11 cellular contexts compared by ENCODE assay signal in genomic region chr2:106885326-106885725, GRCh38. TPM values are rescaled to one million over a fixed set of nuclear protein-coding genes. Genes with fewer than 3 reads are reported as not detected.
DNase-seq lines count a peak whose midpoint lies in the region; ATAC-seq and TF ChIP-seq lines count a peak whose summit lies in the region.
"Had no signal": no experiment of that assay in that cellular context is flagged by ENCODE, and none has a peak within 500 bp of the region (broad histone marks: within the 10 kb centered on the region; RNA-seq: fewer than 3 reads in every experiment).

No MANE protein-coding gene starts in this region.

- H3K4me3 ChIP-seq in brain microvascular endothelial cell (ENCODE audit: low read depth, low read length), result peak overlapping the region; percentile 88
- H3K4me3 ChIP-seq in stomach, result peak overlapping the region in 3 of 4 donors; percentile 53 to 71 (median 69)

- no peak for TF ChIP-seq CTCF in brain microvascular endothelial cell (IDR thresholded peaks at IDR 0.05; ENCODE audit: low read depth, low read length, missing control alignments)
- no peak for TF ChIP-seq CTCF in stomach (IDR thresholded peaks at IDR 0.05)
- no peak for TF ChIP-seq CTCF in omental fat pad (IDR thresholded peaks at IDR 0.05)

- DNase-seq in NCI-H2171 treated with DMSO at 0.1 percent for 48 hours (lab: John Stamatoyannopoulos, UW) (peak; percentile 22), NCI-H2171 (lab: John Stamatoyannopoulos, UW) (no peak), brain microvascular endothelial cell (peak; percentile 59), iris pigment epithelial cell (ENCODE audit: low read depth) (peak; percentile 21), stomach (no peak), COR-L47 (lab: John Stamatoyannopoulos, UW) (no peak), omental fat pad (ENCODE audit: low spot score) (no peak), NOMO-1 treated with dmso at 0.1 percent for 144 hours (lab: John Stamatoyannopoulos, UW; ENCODE audit: unreplicated experiment) (no peak)
- DNase-seq: activated CD4-positive, alpha-beta T cell treated with anti-CD3 and anti-CD28 coated beads, Interleukin-2, amount 10 ng/mL, durations not matched to agents 24 days and 14 days; NCI-H1048 had no signal

- TF ChIP-seq POLR2A in stomach (IDR thresholded peaks at IDR 0.05), result no peak

- H3K4me1 ChIP-seq in stomach, result peaks cover 0 to 30% (median 24%) of the 10 kb centered on the region in 4 donors

- no peaks in the 10 kb centered on the region for H3K36me3 ChIP-seq in brain microvascular endothelial cell (replicated peaks)
- H3K36me3 ChIP-seq in stomach, result no peaks in the 10 kb centered on the region

- no peak for ATAC-seq in omental fat pad (ENCODE audit: low FRiP score)

- TF ChIP-seq EP300 in stomach (IDR thresholded peaks at IDR 0.05), result no peak

- no peaks in the 10 kb centered on the region for H3K9me3 ChIP-seq in stomach

- in situ Hi-C loops in brain microvascular endothelial cell (cut with HindIII; ENCODE audit: low pct_ligation_motif_present, low sequenced_read_pairs), result no loop called here

- WGBS in stomach, 5 donors, result 0 to 3% (median 1%) methylated on average over 10 of the region's 10 CpGs

- H3K27ac ChIP-seq in brain microvascular endothelial cell (peak overlapping the region; percentile 60), stomach (no peak overlapping the region)

- intact Hi-C loops in stomach (cut with DNase I; ENCODE audit: low total_unique reads), result no loop called here

- H3K27me3 ChIP-seq in brain microvascular endothelial cell (replicated peaks), result no peaks in the 10 kb centered on the region
- peaks cover 0 to 41% (median 23%) of the 10 kb centered on the region in 3 donors for H3K27me3 ChIP-seq in stomach

RNA-seq across cellular contexts. Expression of gene ST6GAL2, which starts 0.6 kb away (rescaled TPM):
- total RNA-seq in stomach, result 1 to 10 TPM in 2 of 5 donors, under 1 TPM in 2, not detected in 1; 0.45 to 9.0 (median 3.2) TPM
- under 1 TPM in 2 of 3 donors, not detected in 1; 0.12 to 0.68 TPM for polyA plus RNA-seq in stomach
- total RNA-seq in omental fat pad, result 1 to 10 TPM in 1 of 4 donors, under 1 TPM in 3; 0.13 to 1.7 (median 0.57) TPM
- total RNA-seq: activated CD4-positive, alpha-beta T cell treated with anti-CD3 and anti-CD28 coated beads, Interleukin-2, amount 10 ng/mL, durations not matched to agents 24 days and 14 days; activated naive CD8-positive, alpha-beta T cell treated with anti-CD3 and anti-CD28 coated beads, Interleukin-2, amount 10 ng/mL, durations not matched to agents 7 days and 5 days had no signal

Comparison
In these comparisons a context has a peak if more than half of its experiments do, and no peak if none do; other contexts are left out.
1. DNase-seq: peak in NCI-H2171 treated with DMSO at 0.1 percent for 48 hours (single experiment), brain microvascular endothelial cell (single experiment) and iris pigment epithelial cell (single experiment); none in NCI-H2171 (single experiment), stomach (single experiment), COR-L47 (single experiment), omental fat pad (single experiment) and NOMO-1 treated with dmso at 0.1 percent for 144 hours (single experiment).